8 cellular contexts compared by ENCODE assay signal in the genomic region with DNA sequence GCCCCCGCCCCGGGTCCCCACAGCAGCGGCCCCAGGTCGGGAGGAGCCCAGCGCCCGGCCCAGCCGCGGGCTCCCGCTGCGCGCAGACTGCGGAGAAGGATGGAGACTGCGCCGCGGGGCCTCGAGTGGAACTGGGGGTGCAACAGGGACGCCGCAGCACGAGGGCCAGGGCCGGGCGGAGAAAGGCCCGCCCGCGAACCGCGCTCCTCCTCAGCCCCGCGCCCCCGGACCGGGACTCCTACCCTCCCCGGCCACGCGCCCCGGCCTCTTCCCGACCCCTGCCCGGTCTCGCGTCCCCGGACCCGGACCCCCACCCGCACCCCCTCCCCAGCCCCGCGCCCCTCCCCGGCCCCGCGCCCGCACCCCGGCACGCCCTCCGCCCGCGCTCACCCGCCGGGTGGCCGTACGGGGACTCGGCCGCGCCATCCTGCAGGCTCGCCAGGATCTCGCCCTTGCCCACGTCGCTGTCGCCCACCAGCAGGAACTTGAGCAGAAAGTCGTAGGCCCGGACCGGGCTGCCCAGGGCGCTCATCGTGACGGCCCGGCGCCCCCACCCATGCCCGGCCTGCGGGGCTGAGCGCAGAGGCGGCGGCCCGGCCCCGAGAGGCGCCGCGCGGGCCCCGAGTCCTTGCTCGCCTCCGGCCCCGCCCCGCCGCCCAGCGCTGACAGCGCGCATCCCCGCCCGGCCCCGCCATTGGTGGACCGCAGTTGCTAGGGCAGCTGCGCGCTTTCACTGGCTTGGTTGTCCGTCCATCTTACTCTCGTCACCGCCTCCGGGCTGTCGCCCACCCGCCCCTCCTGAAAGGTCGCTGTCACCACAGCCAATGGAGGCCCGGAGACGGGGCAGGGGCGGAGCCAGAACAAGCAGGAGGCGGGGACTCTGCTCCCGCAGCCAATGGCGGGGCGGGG. TPM values are rescaled to one million over a fixed set of nuclear protein-coding genes. Genes with fewer than 3 reads are reported as not detected.
DNase-seq lines count a peak whose midpoint lies in the region; ATAC-seq and TF ChIP-seq lines count a peak whose summit lies in the region.

A gene with protein sequence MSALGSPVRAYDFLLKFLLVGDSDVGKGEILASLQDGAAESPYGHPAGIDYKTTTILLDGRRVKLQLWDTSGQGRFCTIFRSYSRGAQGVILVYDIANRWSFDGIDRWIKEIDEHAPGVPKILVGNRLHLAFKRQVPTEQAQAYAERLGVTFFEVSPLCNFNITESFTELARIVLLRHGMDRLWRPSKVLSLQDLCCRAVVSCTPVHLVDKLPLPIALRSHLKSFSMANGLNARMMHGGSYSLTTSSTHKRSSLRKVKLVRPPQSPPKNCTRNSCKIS (minus strand): TSS at position 634 of the 909 bp plus-strand sequence. CDS start 102 bp downstream, at position 532.

- TF ChIP-seq POLR2A in upper lobe of left lung (IDR thresholded peaks at IDR 0.05), result peak in 1 of 4 donors; percentile 51

- no peaks in the 10 kb centered on the region for H3K36me3 ChIP-seq in upper lobe of left lung

- no peaks in the 10 kb centered on the region for H3K27me3 Mint-ChIP-seq in T-helper 17 cell

- H3K4me1 ChIP-seq in upper lobe of left lung, result peaks cover 17 to 23% (median 19%) of the 10 kb centered on the region in 4 donors

- peak; percentile 98 for DNase-seq in NCI-H146 (lab: John Stamatoyannopoulos, UW)
- DNase-seq in T-helper 17 cell, result peak; percentile 98 to 99 (median 98)
- peak; percentile 83 to 100 (median 99) for DNase-seq in anterior cingulate cortex (lab: John Stamatoyannopoulos, UW)
- peak; percentile 99 for DNase-seq in left ventricle myocardium superior
- peak; percentile 100 for DNase-seq in posterior vena cava (ENCODE audit: low spot score)
- DNase-seq in upper lobe of left lung, result peak; percentile 98 to 99

- no peak for TF ChIP-seq CTCF in upper lobe of left lung (IDR thresholded peaks at IDR 0.05)

- H3K4me1 Mint-ChIP-seq in T-helper 17 cell, result peaks cover 8% of the 10 kb centered on the region

- peak within 1 kb of the TSS; percentile 84 to 96 (median 90) for H3K4me3 ChIP-seq in upper lobe of left lung

- intact Hi-C loops in left ventricle myocardium superior (cut with micrococcal nuclease) (no loop called here), posterior vena cava (cut with DNase I) (no loop called here)

- H3K36me3 Mint-ChIP-seq in T-helper 17 cell (ENCODE audit: low read depth), result no peaks in the 10 kb centered on the region

- no peak within 1 kb of the TSS for H3K27ac Mint-ChIP-seq in T-helper 17 cell

- peak within 1 kb of the TSS in 2 of 4 donors; percentile 64 to 76 for H3K27ac ChIP-seq in upper lobe of left lung

- H3K4me3 Mint-ChIP-seq in T-helper 17 cell, result peak within 1 kb of the TSS; percentile 87

- no peak for TF ChIP-seq EP300 in upper lobe of left lung (IDR thresholded peaks at IDR 0.05)

- H3K9me3 ChIP-seq in T-helper 17 cell (ENCODE audit: control insufficient read depth, low read length, poor library complexity, severe bottlenecking), result no peaks in the 10 kb centered on the region
- no peaks in the 10 kb centered on the region for H3K9me3 ChIP-seq in upper lobe of left lung

- ATAC-seq in GM18498 (IDR thresholded peaks at IDR 0.05; ENCODE audit: unreplicated experiment), result peak; percentile 96
- peak; percentile 95 for ATAC-seq in HG02870 (IDR thresholded peaks at IDR 0.05; ENCODE audit: unreplicated experiment)
- peak; percentile 98 for ATAC-seq in T-helper 17 cell
- peak; percentile 99 for ATAC-seq in left ventricle myocardium superior
- peak; percentile 99 for ATAC-seq in upper lobe of left lung (ENCODE audit: low FRiP score in 2 of 2)

- WGBS in upper lobe of left lung, 2 donors, result 1% methylated on average over 27 of the region's 112 CpGs; no CpG with 5 or more reads in 1 of the 2 donors

- peaks cover 0 to 6% (median 0%) of the 10 kb centered on the region in 4 donors for H3K27me3 ChIP-seq in upper lobe of left lung

RNA-seq across cellular contexts. Expression of the gene that starts here (rescaled TPM):
- total RNA-seq in T-helper 17 cell (1 to 10 TPM; 4.0 to 5.3 TPM), left ventricle myocardium superior (21.3 TPM), posterior vena cava (1 to 10 TPM; 4.2 to 6.3 TPM), upper lobe of left lung (10 to 100 TPM in 5 of 6 donors, 1 to 10 TPM in 1; 7.8 to 23.7 (median 11.4) TPM)
